In the genomic region with DNA sequence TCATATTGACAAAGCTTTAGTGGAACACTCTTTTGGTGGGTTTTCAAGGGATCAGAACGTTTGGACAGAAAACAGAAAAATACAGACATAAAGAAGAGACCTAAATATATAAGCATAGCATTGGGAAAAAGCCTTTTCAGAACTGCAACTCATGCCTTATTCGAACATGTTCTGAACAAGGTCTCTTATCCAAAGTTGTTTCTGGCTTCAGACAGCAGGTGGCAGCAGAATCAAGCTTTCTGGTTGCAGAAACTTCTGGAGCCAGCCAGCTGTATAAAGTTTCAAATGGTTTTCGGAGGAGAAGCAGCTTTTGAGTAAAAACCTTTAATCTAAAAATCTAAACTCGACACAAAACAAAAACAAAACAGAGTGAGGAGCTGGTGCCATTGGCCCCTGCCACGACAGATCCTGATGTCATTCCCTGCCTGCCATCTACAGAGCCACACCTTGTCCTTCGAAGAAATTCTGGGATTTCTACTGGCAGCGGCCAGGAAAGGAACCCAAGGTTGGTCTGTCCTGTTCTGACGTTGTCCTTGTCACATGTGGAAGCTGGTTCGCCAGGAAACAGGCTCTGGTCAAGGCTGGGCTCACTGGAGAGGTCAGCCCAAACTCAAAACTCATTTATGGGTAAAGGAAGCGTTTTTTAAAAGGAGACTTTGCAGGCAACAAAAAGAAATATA, we compare ENCODE assay signal across 12 cellular contexts. TPM values are rescaled to one million over a fixed set of nuclear protein-coding genes. Genes with fewer than 3 reads are reported as not detected.
DNase-seq lines count a peak whose midpoint lies in the region; ATAC-seq, FAIRE-seq and TF ChIP-seq lines count a peak whose summit lies in the region.
"Not testable (repeated sequence)": the region's sequence is repeated elsewhere in the genome, so short reads cannot be mapped to it uniquely, and the experiment has no call there.
"Had no signal": no experiment of that assay in that cellular context is flagged by ENCODE, and none has a peak within 500 bp of the region (broad histone marks: within the 10 kb centered on the region; RNA-seq: fewer than 3 reads in every experiment).

No MANE protein-coding gene starts in this region.

- ATAC-seq in GM23338, result peak; percentile 73
- ATAC-seq in activated CD8-positive, alpha-beta T cell treated with anti-CD3 and anti-CD28 coated beads for 36 hours, result peak; percentile 82
- peak; percentile 59 for ATAC-seq in effector memory CD8-positive, alpha-beta T cell (replicated peaks)

- H3K27me3 Mint-ChIP-seq in GM23338 (ENCODE audit: insufficient read depth, low read depth, poor library complexity); activated CD8-positive, alpha-beta T cell treated with anti-CD3 and anti-CD28 coated beads for 36 hours; effector memory CD8-positive, alpha-beta T cell; neural crest cell (ENCODE audit: low read depth): not testable (repeated sequence)

- not testable (repeated sequence) for H3K4me1 ChIP-seq in GM23338 (ENCODE audit: insufficient read depth); Karpas-422 (ENCODE audit: low read length); kidney (ENCODE audit: control insufficient read depth in 1 of 2, insufficient read depth in 1 of 2, low read depth in 1 of 2, low read length in 2 of 2); tibial nerve

- POLR2A ChIA-PET in activated CD8-positive, alpha-beta T cell treated with anti-CD3 and anti-CD28 coated beads for 36 hours (lab: Charles Lee), result not testable (repeated sequence)

- not testable (repeated sequence) for H3K27me3 ChIP-seq in GM23338 (ENCODE audit: insufficient read depth); Karpas-422 (ENCODE audit: low read length); tibial nerve

- intact Hi-C loops in activated CD8-positive, alpha-beta T cell treated with anti-CD3 and anti-CD28 coated beads for 36 hours (cut with micrococcal nuclease); kidney (cut with DNase I): not testable (repeated sequence)

- not testable (repeated sequence) for H3K79me2 ChIP-seq in GM23338 (replicated peaks; ENCODE audit: insufficient read depth); Karpas-422 (ENCODE audit: low read length)

- FAIRE-seq in D721Med (lab: Jason Lieb, UNC), result not testable (repeated sequence)
- FAIRE-seq in kidney (lab: Jason Lieb, UNC), result peak; percentile 55

- CTCF ChIA-PET in activated CD8-positive, alpha-beta T cell treated with anti-CD3 and anti-CD28 coated beads for 36 hours (lab: Charles Lee), result not testable (repeated sequence)

- TF ChIP-seq CTCF in D721Med (IDR thresholded peaks at IDR 0.05; ENCODE audit: insufficient read depth, missing control alignments) (peak; percentile 26), neural crest cell (conservative IDR thresholded peaks at IDR 0.05) (peak; percentile 49), tibial nerve (IDR thresholded peaks at IDR 0.05) (peak in 3 of 5 experiments; percentile 12 to 30 (median 26))
- not testable (repeated sequence) for TF ChIP-seq CTCF in GM23338 (conservative IDR thresholded peaks at IDR 0.05; ENCODE audit: low read depth in 2 of 2); kidney (IDR thresholded peaks at IDR 0.05; ENCODE audit: borderline replicate concordance, extremely low read depth, insufficient read depth)
- TF ChIP-seq CTCF in activated CD8-positive, alpha-beta T cell treated with anti-CD3 and anti-CD28 coated beads for 36 hours (IDR thresholded peaks at IDR 0.05), result peak; percentile 28

- not testable (repeated sequence) for H3K4me1 Mint-ChIP-seq in GM23338; activated CD8-positive, alpha-beta T cell treated with anti-CD3 and anti-CD28 coated beads for 36 hours (ENCODE audit: low read depth); effector memory CD8-positive, alpha-beta T cell (ENCODE audit: low read depth in 2 of 2); neural crest cell

- H3F3A ChIP-seq in GM23338 (replicated peaks; ENCODE audit: low read depth), result not testable (repeated sequence)

- H3K9me3 Mint-ChIP-seq in GM23338; activated CD8-positive, alpha-beta T cell treated with anti-CD3 and anti-CD28 coated beads for 36 hours; effector memory CD8-positive, alpha-beta T cell; neural crest cell: not testable (repeated sequence)

- not testable (repeated sequence) for H3K4me3 ChIP-seq in GM23338; Karpas-422 (ENCODE audit: low read length); kidney (ENCODE audit: low read length in 2 of 2); tibial nerve

- not testable (repeated sequence) for H3K9ac ChIP-seq in Karpas-422 (ENCODE audit: low read length); kidney (ENCODE audit: low read length in 2 of 2)

- H3K27ac Mint-ChIP-seq in GM23338; activated CD8-positive, alpha-beta T cell treated with anti-CD3 and anti-CD28 coated beads for 36 hours; effector memory CD8-positive, alpha-beta T cell; neural crest cell (ENCODE audit: unreplicated experiment): not testable (repeated sequence)

- H2AFZ ChIP-seq in GM23338; Karpas-422 (ENCODE audit: low read length): not testable (repeated sequence)

- TF ChIP-seq POLR2A in tibial nerve (IDR thresholded peaks at IDR 0.05), result not testable (repeated sequence)

- not testable (repeated sequence) for TF ChIP-seq EP300 in tibial nerve (IDR thresholded peaks at IDR 0.05)

- not testable (repeated sequence) for DNase-seq in D721Med (ENCODE audit: insufficient read length, low spot score); GM23338 (ENCODE audit: low spot score); Karpas-422; activated CD8-positive, alpha-beta T cell treated with anti-CD3 and anti-CD28 coated beads for 36 hours; effector memory CD8-positive, alpha-beta T cell; kidney; neural crest cell (ENCODE audit: low read depth, low spot score); tibial nerve (ENCODE audit: low spot score in 2 of 2)

- 17 to 24% methylated on average over 4 of the region's 10 CpGs for WGBS in tibial nerve, 2 donors

- not testable (repeated sequence) for H3K27ac ChIP-seq in GM23338 (ENCODE audit: low read depth); Karpas-422 (ENCODE audit: low read length); kidney (ENCODE audit: low read depth in 2 of 2, low read length in 2 of 2); tibial nerve

- H4K20me1 ChIP-seq in GM23338 (replicated peaks; ENCODE audit: insufficient read depth); Karpas-422 (ENCODE audit: insufficient read depth, low read depth, low read length): not testable (repeated sequence)

- not testable (repeated sequence) for H3K9me2 ChIP-seq in GM23338 (ENCODE audit: insufficient read depth); Karpas-422 (replicated peaks; ENCODE audit: insufficient read depth, low read length)

- H3K36me3 Mint-ChIP-seq in GM23338 (ENCODE audit: low read depth); activated CD8-positive, alpha-beta T cell treated with anti-CD3 and anti-CD28 coated beads for 36 hours (ENCODE audit: low read depth); effector memory CD8-positive, alpha-beta T cell (ENCODE audit: insufficient read depth); neural crest cell (ENCODE audit: low read depth): not testable (repeated sequence)

- H3K4me3 Mint-ChIP-seq in GM23338; activated CD8-positive, alpha-beta T cell treated with anti-CD3 and anti-CD28 coated beads for 36 hours; effector memory CD8-positive, alpha-beta T cell; neural crest cell: not testable (repeated sequence)

- not testable (repeated sequence) for H3K9me3 ChIP-seq in Karpas-422 (ENCODE audit: low read length); kidney (ENCODE audit: control insufficient read depth in 1 of 2, low read length in 2 of 2); tibial nerve

- H3K36me3 ChIP-seq in GM23338 (ENCODE audit: insufficient read depth); Karpas-422 (ENCODE audit: insufficient read depth, low read length); kidney (ENCODE audit: control insufficient read depth in 1 of 2, insufficient read depth in 2 of 2, low read length in 2 of 2); tibial nerve: not testable (repeated sequence)

- H3K4me2 ChIP-seq in GM23338, result not testable (repeated sequence)
- peak overlapping the region; percentile 35 for H3K4me2 ChIP-seq in Karpas-422 (ENCODE audit: low read depth, low read length, poor library complexity, severe bottlenecking)

RNA-seq across cellular contexts. Expression of a gene that starts 35.1 kb away (rescaled TPM):
- total RNA-seq in GM23338 (2014; rRNA removed; shearing (Covaris generic)), result 15.3 and 19.1 TPM in 2 replicates
- 24.0 and 26.7 TPM in 2 replicates for polyA plus RNA-seq in GM23338 (2016; fragmentation: Nextera tagmentation; extraction: Ambion mirVana)
- 27.6 and 29.0 TPM in 2 replicates for total RNA-seq in Karpas-422 (2014; rRNA removed; shearing (Covaris generic); ENCODE audit: low replicate concordance)
- total RNA-seq in activated CD8-positive, alpha-beta T cell treated with anti-CD3 and anti-CD28 coated beads for 36 hours, result 10 to 100 TPM; 27.0 to 31.9 TPM
- total RNA-seq in kidney, result 3.4 TPM
- 1.8 TPM for polyA plus RNA-seq in kidney (ENCODE audit: insufficient read depth, low read depth, low replicate concordance)
- 11.2 and 13.0 TPM in 2 replicates for total RNA-seq in neural crest cell
- 1 to 10 TPM in 3 of 4 donors, not detected in 1; 1.3 to 3.9 (median 2.9) TPM for total RNA-seq in tibial nerve

RNA-seq across cellular contexts. Expression of a gene that starts 35.9 kb away (rescaled TPM):
- total RNA-seq in GM23338 (2014; rRNA removed; shearing (Covaris generic)), result 69.2 and 77.8 TPM in 2 replicates
- polyA plus RNA-seq in GM23338 (2016; fragmentation: Nextera tagmentation; extraction: Ambion mirVana) (41.4 and 48.3 TPM in 2 replicates), kidney (ENCODE audit: insufficient read depth, low read depth, low replicate concordance) (11.4 TPM)
- total RNA-seq in Karpas-422 (2014; rRNA removed; shearing (Covaris generic); ENCODE audit: low replicate concordance), result 138 and 145 TPM in 2 replicates
- 10 to 100 TPM; 39.5 to 43.4 TPM for total RNA-seq in activated CD8-positive, alpha-beta T cell treated with anti-CD3 and anti-CD28 coated beads for 36 hours
- total RNA-seq in kidney (67.3 TPM), neural crest cell (117 and 126 TPM in 2 replicates), tibial nerve (100 to 1,000 TPM in 3 of 4 donors, 10 to 100 TPM in 1; 98.1 to 114 (median 103) TPM)

RNA-seq across cellular contexts. Expression of a gene that starts 50.3 kb away (rescaled TPM):
- total RNA-seq in GM23338 (2014; rRNA removed; shearing (Covaris generic)), result 0.52 TPM in 1 of 2 replicates, not detected in the other
- polyA plus RNA-seq in GM23338 (2016; fragmentation: Nextera tagmentation; extraction: Ambion mirVana) (0.09 and 0.24 TPM in 2 replicates), kidney (ENCODE audit: insufficient read depth, low read depth, low replicate concordance) (not detected)
- total RNA-seq in Karpas-422 (2014; rRNA removed; shearing (Covaris generic); ENCODE audit: low replicate concordance), result not detected in 2 replicates
- total RNA-seq in activated CD8-positive, alpha-beta T cell treated with anti-CD3 and anti-CD28 coated beads for 36 hours, result not detected
- total RNA-seq in kidney (0.69 TPM), neural crest cell (not detected in 2 replicates), tibial nerve (not detected)
- total RNA-seq: fibroblast of villous mesenchyme, GM23248, mammary epithelial cell had no signal
- polyA plus RNA-seq: GM23248, mammary epithelial cell, neural cell had no signal
